19 cellular contexts compared by ENCODE assay signal in the genomic region with DNA sequence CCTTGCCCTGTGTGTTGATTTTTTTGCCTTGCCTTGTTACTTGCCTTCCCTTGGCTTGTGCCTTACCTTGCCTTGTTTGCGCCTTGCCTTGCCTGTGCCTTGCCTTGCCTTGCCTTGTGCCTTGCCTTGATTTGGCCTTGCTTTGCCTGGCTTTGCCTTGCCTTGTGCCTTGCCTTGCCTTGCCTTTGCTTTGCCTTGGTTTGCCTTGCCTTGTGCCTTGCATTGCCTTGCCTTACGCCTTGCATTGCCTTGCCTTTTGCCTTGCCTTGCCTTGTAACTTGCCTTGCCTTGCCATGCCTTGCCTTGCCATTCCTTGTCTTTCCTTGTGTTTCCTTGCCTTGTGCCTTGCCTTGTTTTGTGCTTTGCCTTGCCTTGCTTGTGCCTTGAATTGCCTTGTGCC.
DNase-seq lines count a peak whose midpoint lies in the region; ATAC-seq and TF ChIP-seq lines count a peak whose summit lies in the region.
"Had no signal": no experiment of that assay in that cellular context is flagged by ENCODE, and none has a peak within 500 bp of the region (broad histone marks: within the 10 kb centered on the region; RNA-seq: fewer than 3 reads in every experiment).

No MANE protein-coding gene starts in this region.

- WGBS in neuronal stem cell (ENCODE audit: extremely low coverage in 2 of 2, insufficient read length in 2 of 2, insufficient replicate concordance in 1 of 2), 2 donors = no CpG with 5 or more reads among the region's 2 CpGs
- 82 to 84% methylated on average over 2 of the region's 2 CpGs for WGBS in upper lobe of left lung, 2 donors

- H3K4ac ChIP-seq in neuronal stem cell (ENCODE audit: low read length) = no peak overlapping the region

- H2BK5ac ChIP-seq in neuronal stem cell (ENCODE audit: low read length) = no peak overlapping the region

- H2BK12ac ChIP-seq in neuronal stem cell (ENCODE audit: low read length) = no peak overlapping the region

- no peak overlapping the region for H3K4me3 ChIP-seq in left ventricle myocardium inferior
- H3K4me3 ChIP-seq in neuronal stem cell (ENCODE audit: low read length in 2 of 2) = no peak overlapping the region
- H3K4me3 ChIP-seq in upper lobe of left lung = no peak overlapping the region
- H3K4me3 ChIP-seq: BLaER1, GM12878, GM23338 had no signal

- peak overlapping the region; percentile 14 for H3K23ac ChIP-seq in neuronal stem cell (ENCODE audit: low read depth, low read length, poor library complexity)

- H3K9me3 ChIP-seq in left ventricle myocardium inferior (replicated peaks) = no peaks in the 10 kb centered on the region
- peaks cover 0 to 17% of the 10 kb centered on the region in 2 donors for H3K9me3 ChIP-seq in neuronal stem cell (replicated peaks in 1 of 2; ENCODE audit: control insufficient read depth in 2 of 2, insufficient read depth in 1 of 2, low read depth in 1 of 2, low read length in 2 of 2)
- no peaks in the 10 kb centered on the region for H3K9me3 ChIP-seq in upper lobe of left lung
- H3K9me3 ChIP-seq: Caco-2 had no signal

- no peaks in the 10 kb centered on the region for H3K27me3 ChIP-seq in left ventricle myocardium inferior (ENCODE audit: low read depth)
- no peaks in the 10 kb centered on the region for H3K27me3 ChIP-seq in neuronal stem cell (ENCODE audit: control insufficient read depth in 3 of 3, insufficient read depth in 3 of 3, low read depth in 1 of 3, low read length in 3 of 3)
- H3K27me3 ChIP-seq in upper lobe of left lung = no peaks in the 10 kb centered on the region

- no peak overlapping the region for H2AFZ ChIP-seq in neuronal stem cell (ENCODE audit: low read length)
- H2AFZ ChIP-seq: GM23338 had no signal

- no peak overlapping the region for H3K18ac ChIP-seq in neuronal stem cell (ENCODE audit: low read length)

- no peak overlapping the region for H3K9ac ChIP-seq in neuronal stem cell (ENCODE audit: low read depth, low read length, poor library complexity)
- H3K9ac ChIP-seq: BLaER1 had no signal

- no peaks in the 10 kb centered on the region for H3K4me1 ChIP-seq in left ventricle myocardium inferior
- H3K4me1 ChIP-seq in neuronal stem cell (ENCODE audit: control insufficient read depth in 2 of 2, insufficient read depth in 1 of 2, low read depth in 1 of 2, low read length in 2 of 2) = no peaks in the 10 kb centered on the region
- H3K4me1 ChIP-seq in upper lobe of left lung = no peaks in the 10 kb centered on the region
- H3K4me1 ChIP-seq: BLaER1, Caco-2 had no signal

- no peak overlapping the region for H3K27ac ChIP-seq in left ventricle myocardium inferior (replicated peaks)
- no peak overlapping the region for H3K27ac ChIP-seq in neuronal stem cell (replicated peaks; ENCODE audit: low read length)
- no peak overlapping the region for H3K27ac ChIP-seq in upper lobe of left lung
- H3K27ac ChIP-seq: 22Rv1, BLaER1, C4-2B had no signal

- no peak overlapping the region for H2BK15ac ChIP-seq in neuronal stem cell (ENCODE audit: low read length)

- H2BK120ac ChIP-seq in neuronal stem cell (ENCODE audit: low read depth, low read length) = no peak overlapping the region

- H3K36me3 ChIP-seq in left ventricle myocardium inferior (no peaks in the 10 kb centered on the region), neuronal stem cell (replicated peaks in 1 of 2; ENCODE audit: control insufficient read depth in 2 of 2, insufficient read depth in 2 of 2, low read length in 2 of 2) (no peaks in the 10 kb centered on the region), upper lobe of left lung (no peaks in the 10 kb centered on the region)
- H3K36me3 ChIP-seq: BLaER1 had no signal

- no peak for TF ChIP-seq POLR2A in upper lobe of left lung (IDR thresholded peaks at IDR 0.05)

- intact Hi-C loops in cardiac septum (cut with DNase I) = no loop called here
- intact Hi-C loops in left ventricle myocardium inferior (cut with micrococcal nuclease) = no loop called here

- no peak overlapping the region for H2AK5ac ChIP-seq in neuronal stem cell (ENCODE audit: low read depth, low read length)

- peak overlapping the region; percentile 5 for H4K91ac ChIP-seq in neuronal stem cell (ENCODE audit: low read depth, low read length, poor library complexity)

- no peaks in the 10 kb centered on the region for H3K79me1 ChIP-seq in neuronal stem cell (ENCODE audit: low read depth, low read length)

- no peak overlapping the region for H3K14ac ChIP-seq in neuronal stem cell (ENCODE audit: low read length)

- no peak for TF ChIP-seq EP300 in upper lobe of left lung (IDR thresholded peaks at IDR 0.05)

- no peak overlapping the region for H3K4me2 ChIP-seq in neuronal stem cell (ENCODE audit: insufficient read depth, low read length, poor library complexity, severe bottlenecking)
- H3K4me2 ChIP-seq: BLaER1, GM23338 had no signal

- TF ChIP-seq CTCF in left ventricle myocardium inferior (IDR thresholded peaks at IDR 0.05; ENCODE audit: borderline replicate concordance) (no peak), upper lobe of left lung (IDR thresholded peaks at IDR 0.05) (no peak)

- no peak overlapping the region for H4K8ac ChIP-seq in neuronal stem cell (ENCODE audit: low read depth, low read length)

- DNase-seq in cardiac septum (ENCODE audit: low spot score) (peak; percentile 47), left ventricle myocardium inferior (no peak), neuronal stem cell (ENCODE audit: low spot score) (no peak), ureter (ENCODE audit: low spot score) (peak; percentile 12), NCI-H2029 (lab: John Stamatoyannopoulos, UW) (no peak), upper lobe of left lung (no peak)
- DNase-seq: Caco-2; CD4-positive, CD25-positive, alpha-beta regulatory T cell; CD8-positive, alpha-beta T cell; DMS 273 treated with DMSO at 0.1 percent for 48 hours; DMS79; EL; GDM1; HCEC 1CT had no signal

- ATAC-seq in upper lobe of left lung (ENCODE audit: low FRiP score in 2 of 2) = no peak
- ATAC-seq: CD8-positive, alpha-beta T cell; GM12878; GM23338 had no signal

Comparison
In these comparisons a context has a peak if more than half of its experiments do, and no peak if none do; other contexts are left out.
1. DNase-seq: peak in cardiac septum (single experiment) and ureter (single experiment); none in left ventricle myocardium inferior (single experiment), neuronal stem cell (single experiment), NCI-H2029 (single experiment) and upper lobe of left lung (0 of 2).